ENCODE assay signal across 8 cellular contexts in the genomic region with DNA sequence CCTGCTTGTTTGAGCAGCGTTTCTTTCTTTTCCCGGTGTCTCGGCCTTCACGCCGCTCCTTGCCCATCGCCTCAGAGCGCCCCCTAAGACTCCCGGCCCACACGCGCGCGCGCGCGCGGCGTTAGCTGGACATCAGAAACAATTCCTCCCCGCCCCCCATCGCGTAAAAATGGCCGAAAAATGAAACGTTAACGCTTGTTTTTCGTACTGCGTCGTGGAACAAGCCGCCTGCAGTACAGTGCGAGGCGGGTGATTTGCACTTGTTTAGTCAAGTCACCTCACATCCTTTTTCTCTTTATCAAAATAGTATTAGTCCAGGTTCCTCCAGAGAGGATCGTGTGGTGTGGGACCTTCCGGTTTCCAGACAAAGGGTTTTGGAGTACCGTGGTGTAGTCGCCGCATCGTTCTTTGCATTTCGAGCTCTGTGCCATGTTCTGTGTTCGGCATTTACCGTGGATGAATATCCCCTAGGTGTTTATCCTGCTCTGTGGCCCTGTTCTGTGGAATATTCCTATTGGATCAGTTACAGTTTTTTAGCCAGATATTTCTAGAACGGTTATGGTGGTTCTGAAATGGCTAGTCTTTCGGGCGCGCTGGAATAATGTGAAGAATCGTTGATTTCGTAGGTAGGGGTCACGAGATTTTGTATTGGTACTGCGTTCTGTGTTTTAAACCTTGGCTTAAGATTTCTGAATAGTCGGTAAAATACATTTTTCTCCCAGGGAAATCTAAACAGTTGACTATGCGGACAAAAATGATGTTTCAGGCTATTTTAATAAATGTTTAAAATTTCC. TPM values are rescaled to one million over a fixed set of nuclear protein-coding genes. Genes with fewer than 3 reads are reported as not detected.
DNase-seq lines count a peak whose midpoint lies in the region; ATAC-seq and TF ChIP-seq lines count a peak whose summit lies in the region.

No MANE protein-coding gene starts in this region.

- ATAC-seq in GM19328 (IDR thresholded peaks at IDR 0.05; ENCODE audit: unreplicated experiment) = peak; percentile 22
- ATAC-seq in HG03558 (IDR thresholded peaks at IDR 0.05; ENCODE audit: extremely low read depth, unreplicated experiment) = peak; percentile 13
- peak; percentile 31 to 40 for ATAC-seq in naive thymus-derived CD8-positive, alpha-beta T cell

- no peaks in the 10 kb centered on the region for H3K9me3 ChIP-seq in CD8-positive, alpha-beta memory T cell (ENCODE audit: low read length)
- H3K9me3 ChIP-seq in OCI-LY3 (ENCODE audit: insufficient read depth, low read length) = no peaks in the 10 kb centered on the region

- peak overlapping the region; percentile 96 for H3K9ac ChIP-seq in OCI-LY3 (ENCODE audit: low read length)

- H3K4me3 ChIP-seq in CD8-positive, alpha-beta memory T cell (ENCODE audit: low read length) = peak overlapping the region; percentile 78
- peak overlapping the region; percentile 92 for H3K4me3 ChIP-seq in OCI-LY3 (ENCODE audit: low read length)
- peak overlapping the region; percentile 79 for H3K4me3 ChIP-seq in fibroblast of mammary gland (ENCODE audit: control insufficient read depth, low read depth, low read length)

- DNase-seq in CD8-positive, alpha-beta memory T cell = peak; percentile 44 to 75 (median 51)
- peak; percentile 25 to 39 for DNase-seq in activated T-helper 1 cell treated with anti-CD3 and anti-CD28 coated beads, Interleukin-2, amount 50 U/mL, for 16 hours (ENCODE audit: low read depth in 1 of 2, low spot score in 1 of 2)
- DNase-seq in fibroblast of mammary gland (ENCODE audit: low read depth) (peak; percentile 77), stromal cell of bone marrow (ENCODE audit: low read depth) (peak; percentile 71)
- DNase-seq in naive thymus-derived CD8-positive, alpha-beta T cell = peak; percentile 40 to 80 (median 62)

- no peaks in the 10 kb centered on the region for H3K9me3 Mint-ChIP-seq in CD8-positive, alpha-beta memory T cell
- H3K9me3 Mint-ChIP-seq in naive thymus-derived CD8-positive, alpha-beta T cell = no peaks in the 10 kb centered on the region

- peaks cover 51% of the 10 kb centered on the region for H4K20me1 ChIP-seq in OCI-LY3 (ENCODE audit: insufficient read depth, low read length)

- peaks cover 47 to 58% (median 57%) of the 10 kb centered on the region in 3 donors for H3K4me1 Mint-ChIP-seq in CD8-positive, alpha-beta memory T cell
- peaks cover 29 to 57% (median 47%) of the 10 kb centered on the region in 4 donors for H3K4me1 Mint-ChIP-seq in naive thymus-derived CD8-positive, alpha-beta T cell

- H3K36me3 Mint-ChIP-seq in CD8-positive, alpha-beta memory T cell = peaks cover 0 to 26% (median 0%) of the 10 kb centered on the region in 3 donors
- H3K36me3 Mint-ChIP-seq in naive thymus-derived CD8-positive, alpha-beta T cell = peaks cover 0 to 7% (median 0%) of the 10 kb centered on the region in 3 donors

- peaks cover 47% of the 10 kb centered on the region for H3K4me1 ChIP-seq in CD8-positive, alpha-beta memory T cell (ENCODE audit: insufficient read depth, low read length)
- H3K4me1 ChIP-seq in OCI-LY3 (ENCODE audit: low read length) = peaks cover 36% of the 10 kb centered on the region

- no peak overlapping the region for H2AFZ ChIP-seq in OCI-LY3 (ENCODE audit: low read depth, low read length)

- peak overlapping the region; percentile 97 for H3K4me2 ChIP-seq in OCI-LY3 (ENCODE audit: low read length)

- peak; percentile 38 for TF ChIP-seq CTCF in OCI-LY3 (IDR thresholded peaks at IDR 0.05; ENCODE audit: low read depth, low read length)
- no peak for TF ChIP-seq CTCF in fibroblast of mammary gland (conservative IDR thresholded peaks at IDR 0.05; ENCODE audit: control insufficient read depth, insufficient read depth, low read depth, low read length)

- peaks cover 65% of the 10 kb centered on the region for H3K79me2 ChIP-seq in OCI-LY3 (ENCODE audit: low read length)

- no peaks in the 10 kb centered on the region for H3K36me3 ChIP-seq in CD8-positive, alpha-beta memory T cell (ENCODE audit: insufficient read depth, low read length)
- peaks cover 15% of the 10 kb centered on the region for H3K36me3 ChIP-seq in OCI-LY3 (replicated peaks; ENCODE audit: low read depth, low read length)

- H3K4me3 Mint-ChIP-seq in CD8-positive, alpha-beta memory T cell = peak overlapping the region; percentile 93 to 99 (median 98)
- peak overlapping the region; percentile 95 to 99 (median 98) for H3K4me3 Mint-ChIP-seq in naive thymus-derived CD8-positive, alpha-beta T cell

- no peaks in the 10 kb centered on the region for H3K27me3 ChIP-seq in CD8-positive, alpha-beta memory T cell (ENCODE audit: insufficient read depth, low read length, poor library complexity, severe bottlenecking)
- H3K27me3 ChIP-seq in OCI-LY3 (ENCODE audit: low read depth, low read length) = no peaks in the 10 kb centered on the region

- peak overlapping the region; percentile 68 to 99 (median 98) for H3K27ac Mint-ChIP-seq in CD8-positive, alpha-beta memory T cell
- H3K27ac Mint-ChIP-seq in naive thymus-derived CD8-positive, alpha-beta T cell = peak overlapping the region; percentile 96 to 100 (median 99)

- POLR2A ChIA-PET in CD8-positive, alpha-beta memory T cell (lab: Charles Lee) = interaction anchor here (0.6 to 3.7 kb wide), 25 partner anchors 8 to 942 kb away, joined by 3 to 68 read pairs (median 5); partner anchors contain the start of genes EGR1, ETF1, HSPA9 and KDM3B
- POLR2A ChIA-PET in naive thymus-derived CD8-positive, alpha-beta T cell (lab: Charles Lee) = interaction anchor here (0.8 to 8.6 kb wide), 29 partner anchors 10 to 830 kb away, joined by 3 to 126 read pairs (median 6); partner anchors contain the start of genes EGR1, ETF1, HSPA9 and PAIP2

- CTCF ChIA-PET in CD8-positive, alpha-beta memory T cell (lab: Charles Lee) = interaction anchor here (0.6 to 1.6 kb wide), 11 partner anchors 7 to 719 kb away, joined by 3 to 7 read pairs (median 3); partner anchors contain the start of genes HSPA9, PAIP2, SPATA24 and STING1

- peak overlapping the region; percentile 97 for H3K27ac ChIP-seq in CD8-positive, alpha-beta memory T cell (ENCODE audit: low read depth, low read length)
- peak overlapping the region; percentile 82 for H3K27ac ChIP-seq in OCI-LY3 (ENCODE audit: low read length)

- H3K27me3 Mint-ChIP-seq in CD8-positive, alpha-beta memory T cell = peaks cover 0 to 5% of the 10 kb centered on the region in 2 donors
- no peaks in the 10 kb centered on the region for H3K27me3 Mint-ChIP-seq in naive thymus-derived CD8-positive, alpha-beta T cell

RNA-seq across cellular contexts. Expression of gene MATR3, which starts 1.0 kb away (rescaled TPM):
- 100 to 1,000 TPM; 184 to 199 TPM for total RNA-seq in CD8-positive, alpha-beta memory T cell
- polyA plus RNA-seq in CD8-positive, alpha-beta memory T cell = 364 TPM
- total RNA-seq in naive thymus-derived CD8-positive, alpha-beta T cell = 100 to 1,000 TPM; 259 to 272 TPM
- 100 to 1,000 TPM; 323 to 351 (median 327) TPM for polyA plus RNA-seq in naive thymus-derived CD8-positive, alpha-beta T cell

RNA-seq across cellular contexts. Expression of gene PAIP2, which starts 47.1 kb away (rescaled TPM):
- 10 to 100 TPM; 67.9 to 77.0 TPM for total RNA-seq in CD8-positive, alpha-beta memory T cell
- 342 TPM for polyA plus RNA-seq in CD8-positive, alpha-beta memory T cell
- total RNA-seq in naive thymus-derived CD8-positive, alpha-beta T cell = 100 to 1,000 TPM; 129 to 150 TPM
- polyA plus RNA-seq in naive thymus-derived CD8-positive, alpha-beta T cell = 100 to 1,000 TPM; 359 to 455 (median 406) TPM

Comparison
In these comparisons a context has a peak if more than half of its experiments do, and no peak if none do; other contexts are left out.
1. Peak in every context shown above with its lines: DNase-seq, ATAC-seq, H3K4me3 ChIP-seq and H3K27ac ChIP-seq.